ENCODE assay signal across 10 cellular contexts in the genomic region with DNA sequence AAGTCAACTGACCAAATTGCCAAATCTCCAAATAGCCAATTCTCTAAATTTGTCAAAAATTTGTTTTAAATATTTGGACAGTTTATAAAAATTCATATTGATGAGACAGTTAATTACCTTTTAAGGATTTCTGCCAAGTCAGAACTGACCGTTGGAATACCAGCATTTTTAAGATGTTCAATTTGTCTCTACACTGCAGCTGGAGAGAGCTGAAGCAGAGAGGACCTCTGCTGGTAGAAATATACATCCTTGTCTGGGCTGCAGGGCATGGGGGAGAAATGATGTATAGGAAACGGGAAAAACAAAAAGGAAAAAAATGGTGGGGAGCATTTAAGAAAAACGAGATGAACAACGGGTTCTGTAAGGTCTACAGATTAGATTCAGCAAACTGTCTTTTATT. TPM values are rescaled to one million over a fixed set of nuclear protein-coding genes. Genes with fewer than 3 reads are reported as not detected.
DNase-seq lines count a peak whose midpoint lies in the region; ATAC-seq and TF ChIP-seq lines count a peak whose summit lies in the region.
"Had no signal": no experiment of that assay in that cellular context is flagged by ENCODE, and none has a peak within 500 bp of the region (broad histone marks: within the 10 kb centered on the region; RNA-seq: fewer than 3 reads in every experiment).

No MANE protein-coding gene starts in this region.

- no peak overlapping the region for H3K27ac Mint-ChIP-seq in type B pancreatic cell

- H3K27me3 Mint-ChIP-seq in type B pancreatic cell = no peaks in the 10 kb centered on the region

- TF ChIP-seq CTCF in cardiac muscle cell (IDR thresholded peaks at IDR 0.05; ENCODE audit: low read depth, low read length) (peak; percentile 59), RWPE1 (conservative IDR thresholded peaks at IDR 0.05; ENCODE audit: low read depth) (peak; percentile 63), type B pancreatic cell (conservative IDR thresholded peaks at IDR 0.05) (peak; percentile 66), coronary artery (IDR thresholded peaks at IDR 0.05) (no peak), GM20000 (IDR thresholded peaks at IDR 0.05; ENCODE audit: extremely low read depth, missing control alignments) (no peak)

- CTCF ChIA-PET in RWPE1 (lab: Yijun Ruan, JAX) = interaction anchor here (0.6 to 1.7 kb wide), 7 partner anchors 8 to 402 kb away, joined by 3 to 6 read pairs (median 4); no protein-coding TSS in a partner anchor

- no peaks in the 10 kb centered on the region for H3K9me3 Mint-ChIP-seq in type B pancreatic cell

- H3K36me3 ChIP-seq in cardiac muscle cell = no peaks in the 10 kb centered on the region
- H3K36me3 ChIP-seq: adrenal gland, spleen had no signal

- POLR2A ChIA-PET in RWPE1 (lab: Yijun Ruan, JAX; ENCODE audit: low non-redundant PET) = no interaction called here

- intact Hi-C loops in left cardiac atrium (cut with DNase I) = no loop called here

- H3K27ac ChIP-seq in cardiac muscle cell (no peak overlapping the region), RWPE1 (no peak overlapping the region), coronary artery (no peak overlapping the region)
- H3K27ac ChIP-seq: adrenal gland, spleen had no signal

- H3K4me1 ChIP-seq in cardiac muscle cell (ENCODE audit: low read depth) = peaks cover 43% of the 10 kb centered on the region
- H3K4me1 ChIP-seq: adrenal gland had no signal

- H3K9me3 ChIP-seq in cardiac muscle cell (ENCODE audit: low read depth) = no peaks in the 10 kb centered on the region
- H3K9me3 ChIP-seq: spleen had no signal

- no peak overlapping the region for H3K4me3 Mint-ChIP-seq in type B pancreatic cell

- no peaks in the 10 kb centered on the region for H3K36me3 Mint-ChIP-seq in type B pancreatic cell

- no peak for TF ChIP-seq POLR2A in erythroblast (IDR thresholded peaks at IDR 0.05; ENCODE audit: low read length)

- peaks cover 51% of the 10 kb centered on the region for H3K4me1 Mint-ChIP-seq in type B pancreatic cell (ENCODE audit: unreplicated experiment)

- ATAC-seq in left cardiac atrium (no peak), GM21515 (IDR thresholded peaks at IDR 0.05; ENCODE audit: unreplicated experiment) (no peak)

- no peaks in the 10 kb centered on the region for H3K27me3 ChIP-seq in cardiac muscle cell

- DNase-seq in cardiac muscle cell (ENCODE audit: low read depth in 1 of 2, low spot score in 1 of 2) (peak; percentile 34 to 52), left cardiac atrium (no peak), RWPE1 (ENCODE audit: low spot score) (peak; percentile 43), erythroblast (lab: John Stamatoyannopoulos, UW) (peak; percentile 18 to 19), type B pancreatic cell (ENCODE audit: extremely low spot score, unreplicated experiment) (no peak), coronary artery (ENCODE audit: low spot score) (no peak), GM20000 (ENCODE audit: low spot score) (no peak)
- DNase-seq: adrenal gland, spleen had no signal

- no peak overlapping the region for H3K4me3 ChIP-seq in cardiac muscle cell
- no peak overlapping the region for H3K4me3 ChIP-seq in coronary artery
- H3K4me3 ChIP-seq: adrenal gland, spleen had no signal

RNA-seq across cellular contexts. Expression of a gene that starts 16.8 kb away (rescaled TPM):
- total RNA-seq in cardiac muscle cell = 12.8 and 19.8 TPM in 2 replicates
- polyA plus RNA-seq in cardiac muscle cell = 3.2 and 5.8 TPM in 2 replicates
- total RNA-seq in left cardiac atrium = 1 to 10 TPM; 1.2 to 1.3 TPM
- 6.5 and 10.0 TPM in 2 replicates for total RNA-seq in type B pancreatic cell (ENCODE audit: low replicate concordance)

RNA-seq across cellular contexts. Expression of a gene that starts 22.6 kb away (rescaled TPM):
- 4.7 and 10.7 TPM in 2 replicates for total RNA-seq in cardiac muscle cell
- polyA plus RNA-seq in cardiac muscle cell = 2.6 and 3.4 TPM in 2 replicates
- 10 to 100 TPM; 19.4 to 24.6 TPM for total RNA-seq in left cardiac atrium
- total RNA-seq in type B pancreatic cell (ENCODE audit: low replicate concordance) = 6.3 and 10.8 TPM in 2 replicates

Comparison
In these comparisons a context has a peak if more than half of its experiments do, and no peak if none do; other contexts are left out.
1. DNase-seq: peak in cardiac muscle cell (2 of 2), RWPE1 (single experiment) and erythroblast (2 of 2); none in left cardiac atrium (single experiment), type B pancreatic cell (single experiment), coronary artery (single experiment) and GM20000 (single experiment).
2. CTCF ChIP-seq: peak in cardiac muscle cell (single experiment), RWPE1 (single experiment) and type B pancreatic cell (single experiment); none in coronary artery (single experiment) and GM20000 (single experiment).